ENCODE assay signal across 7 cellular contexts in the genomic region with DNA sequence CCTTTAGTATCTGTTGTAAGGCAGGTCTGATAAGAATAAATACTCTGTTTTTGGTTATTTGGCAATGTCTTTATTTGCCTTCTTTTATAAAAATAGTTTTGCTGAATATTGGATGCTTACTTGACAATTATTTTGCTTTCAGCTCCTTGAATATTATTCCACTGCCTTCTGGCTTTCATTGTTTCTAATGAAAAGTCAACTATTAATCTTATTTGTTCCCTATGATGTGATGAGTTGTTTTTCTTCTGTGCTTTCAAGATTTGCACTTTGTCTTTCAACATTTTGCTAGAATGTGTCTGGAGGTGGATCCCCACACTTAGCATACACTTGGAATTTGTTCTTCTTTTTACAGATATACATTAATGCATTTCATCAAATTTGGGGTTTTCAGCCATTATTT.
"Had no signal": no experiment of that assay in that cellular context is flagged by ENCODE, and none has a peak within 500 bp of the region (broad histone marks: within the 10 kb centered on the region; RNA-seq: fewer than 3 reads in every experiment).

No MANE protein-coding gene starts in this region.

- FAIRE-seq: HTR-8/SVneo, K562 had no signal

- DNase-seq: IMR-90, KBM-7, KG1 had no signal

- H3K4me3 ChIP-seq: K562 had no signal

- H3K27me3 Mint-ChIP-seq: IgD-negative memory B cell had no signal

- ATAC-seq: K562 had no signal

- H3K27ac Mint-ChIP-seq: IgD-negative memory B cell had no signal

- H3K4me3 Mint-ChIP-seq: IgD-negative memory B cell had no signal

- H3K36me3 Mint-ChIP-seq: IgD-negative memory B cell had no signal

- H3K27ac ChIP-seq: HL-60 had no signal
